Comparison of ENCODE assay signal across 1 cellular context in the genomic region with DNA sequence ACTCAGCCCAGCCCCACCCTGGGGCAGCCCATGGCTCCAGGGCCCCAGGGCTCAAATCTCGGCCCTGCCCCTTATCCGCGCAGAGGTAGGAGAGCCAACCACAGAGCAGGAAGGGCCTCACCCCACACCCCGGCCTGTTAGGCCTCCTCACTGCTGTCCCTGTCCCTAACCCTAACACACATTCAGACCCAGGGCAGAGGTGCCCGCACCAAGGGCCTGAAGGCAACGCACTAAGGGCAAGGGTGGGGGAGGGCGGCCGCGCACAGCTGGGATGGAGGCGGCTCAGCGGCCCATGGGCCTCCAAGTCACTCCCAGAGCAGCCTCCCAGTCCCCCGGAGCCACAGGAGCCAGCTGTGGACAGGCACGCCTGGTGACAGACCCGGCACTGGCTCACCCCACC.
TF ChIP-seq lines count a peak whose summit lies in the region.

No MANE protein-coding gene starts in this region.

TF ChIP-seq in K562, 482 proteins besides CTCF, POLR2A, EP300 and RAD21:
- TF ChIP-seq NELFE (IDR thresholded peaks at IDR 0.05; ENCODE audit: insufficient read depth, insufficient read length) (no peak), CTBP1 (IDR thresholded peaks at IDR 0.05; ENCODE audit: borderline replicate concordance) (no peak), DDX20 (tag; IDR thresholded peaks at IDR 0.05; ENCODE audit: low read depth) (no peak), RB1 (IDR thresholded peaks at IDR 0.05; ENCODE audit: low read depth) (no peak)
- TF ChIP-seq, protein P1, sequence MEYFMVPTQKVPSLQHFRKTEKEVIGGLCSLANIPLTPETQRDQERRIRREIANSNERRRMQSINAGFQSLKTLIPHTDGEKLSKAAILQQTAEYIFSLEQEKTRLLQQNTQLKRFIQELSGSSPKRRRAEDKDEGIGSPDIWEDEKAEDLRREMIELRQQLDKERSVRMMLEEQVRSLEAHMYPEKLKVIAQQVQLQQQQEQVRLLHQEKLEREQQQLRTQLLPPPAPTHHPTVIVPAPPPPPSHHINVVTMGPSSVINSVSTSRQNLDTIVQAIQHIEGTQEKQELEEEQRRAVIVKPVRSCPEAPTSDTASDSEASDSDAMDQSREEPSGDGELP (CRISPR knock-in tag; IDR thresholded peaks at IDR 0.05; ENCODE audit: borderline replicate concordance): 0 out of 2 replicates have a peak, but pooled peaks have one; percentile 50
- TF ChIP-seq, protein P2, sequence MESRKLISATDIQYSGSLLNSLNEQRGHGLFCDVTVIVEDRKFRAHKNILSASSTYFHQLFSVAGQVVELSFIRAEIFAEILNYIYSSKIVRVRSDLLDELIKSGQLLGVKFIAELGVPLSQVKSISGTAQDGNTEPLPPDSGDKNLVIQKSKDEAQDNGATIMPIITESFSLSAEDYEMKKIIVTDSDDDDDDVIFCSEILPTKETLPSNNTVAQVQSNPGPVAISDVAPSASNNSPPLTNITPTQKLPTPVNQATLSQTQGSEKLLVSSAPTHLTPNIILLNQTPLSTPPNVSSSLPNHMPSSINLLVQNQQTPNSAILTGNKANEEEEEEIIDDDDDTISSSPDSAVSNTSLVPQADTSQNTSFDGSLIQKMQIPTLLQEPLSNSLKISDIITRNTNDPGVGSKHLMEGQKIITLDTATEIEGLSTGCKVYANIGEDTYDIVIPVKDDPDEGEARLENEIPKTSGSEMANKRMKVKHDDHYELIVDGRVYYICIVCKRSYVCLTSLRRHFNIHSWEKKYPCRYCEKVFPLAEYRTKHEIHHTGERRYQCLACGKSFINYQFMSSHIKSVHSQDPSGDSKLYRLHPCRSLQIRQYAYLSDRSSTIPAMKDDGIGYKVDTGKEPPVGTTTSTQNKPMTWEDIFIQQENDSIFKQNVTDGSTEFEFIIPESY (CRISPR knock-in tag; IDR thresholded peaks at IDR 0.05): peak; percentile 96
- TF ChIP-seq, protein P3, sequence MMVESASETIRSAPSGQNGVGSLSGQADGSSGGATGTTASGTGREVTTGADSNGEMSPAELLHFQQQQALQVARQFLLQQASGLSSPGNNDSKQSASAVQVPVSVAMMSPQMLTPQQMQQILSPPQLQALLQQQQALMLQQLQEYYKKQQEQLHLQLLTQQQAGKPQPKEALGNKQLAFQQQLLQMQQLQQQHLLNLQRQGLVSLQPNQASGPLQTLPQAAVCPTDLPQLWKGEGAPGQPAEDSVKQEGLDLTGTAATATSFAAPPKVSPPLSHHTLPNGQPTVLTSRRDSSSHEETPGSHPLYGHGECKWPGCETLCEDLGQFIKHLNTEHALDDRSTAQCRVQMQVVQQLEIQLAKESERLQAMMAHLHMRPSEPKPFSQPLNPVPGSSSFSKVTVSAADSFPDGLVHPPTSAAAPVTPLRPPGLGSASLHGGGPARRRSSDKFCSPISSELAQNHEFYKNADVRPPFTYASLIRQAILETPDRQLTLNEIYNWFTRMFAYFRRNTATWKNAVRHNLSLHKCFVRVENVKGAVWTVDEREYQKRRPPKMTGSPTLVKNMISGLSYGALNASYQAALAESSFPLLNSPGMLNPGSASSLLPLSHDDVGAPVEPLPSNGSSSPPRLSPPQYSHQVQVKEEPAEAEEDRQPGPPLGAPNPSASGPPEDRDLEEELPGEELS (CRISPR knock-in tag; IDR thresholded peaks at IDR 0.05; ENCODE audit: borderline replicate concordance): peak; percentile 50; the same call in 1 of the 2 replicates
